In the genomic region with DNA sequence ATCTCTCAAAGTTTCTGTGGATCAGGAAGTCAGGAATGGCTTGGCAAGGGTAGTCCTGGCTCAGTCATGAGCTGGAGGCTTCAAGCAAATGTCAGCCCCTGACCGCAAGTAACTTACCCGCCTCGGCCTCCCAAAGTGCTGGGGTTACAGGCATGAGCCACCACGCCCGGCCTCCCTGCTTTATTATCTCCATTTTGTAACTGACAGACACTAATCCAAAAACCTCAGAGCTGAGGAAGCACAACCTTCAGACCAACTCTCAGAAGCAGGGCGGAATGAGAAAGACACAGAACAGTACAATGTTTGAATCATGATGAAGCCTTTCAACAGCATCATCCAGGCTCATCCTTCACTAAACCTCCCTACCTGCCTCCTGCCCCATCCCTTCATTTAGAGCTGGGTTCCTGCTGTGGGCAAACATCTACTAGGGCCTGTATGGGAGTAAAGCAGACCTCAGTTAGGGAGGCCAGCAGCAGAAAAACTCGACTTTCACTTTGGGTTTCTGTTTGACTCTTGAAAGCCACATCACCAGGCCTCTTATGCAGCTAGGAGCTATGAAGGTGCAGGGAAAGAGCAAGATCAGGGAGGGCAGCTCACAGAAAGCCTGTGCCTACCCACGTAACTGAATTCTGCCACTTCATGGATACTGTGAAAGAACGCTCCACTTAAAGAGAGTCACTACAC, we compare ENCODE assay signal across 10 cellular contexts.
DNase-seq lines count a peak whose midpoint lies in the region; ATAC-seq lines count a peak whose summit lies in the region.
"Had no signal": no experiment of that assay in that cellular context is flagged by ENCODE, and none has a peak within 500 bp of the region (broad histone marks: within the 10 kb centered on the region; RNA-seq: fewer than 3 reads in every experiment).

No MANE protein-coding gene starts in this region.

- H3K4me3 ChIP-seq in CD4-positive, alpha-beta memory T cell (ENCODE audit: low read length in 2 of 2): no peak overlapping the region
- no peak overlapping the region for H3K4me3 ChIP-seq in MG63

- CTCF ChIA-PET in CD4-positive, alpha-beta memory T cell (lab: Charles Lee; ENCODE audit: partially characterized antibody): no interaction called here

- H3K27me3 ChIP-seq in CD4-positive, alpha-beta memory T cell (ENCODE audit: insufficient read depth, low read length): no peaks in the 10 kb centered on the region
- H3K27me3 ChIP-seq in MG63: no peaks in the 10 kb centered on the region
- H3K27me3 ChIP-seq: BE2C had no signal

- peak overlapping the region in 5 of 7 donors; percentile 23 to 88 (median 79) for H3K27ac Mint-ChIP-seq in CD4-positive, alpha-beta memory T cell
- H3K27ac Mint-ChIP-seq in T-helper 17 cell: peak overlapping the region; percentile 27
- H3K27ac Mint-ChIP-seq: activated naive CD8-positive, alpha-beta T cell had no signal

- ATAC-seq in GM19023 (IDR thresholded peaks at IDR 0.05; ENCODE audit: unreplicated experiment) (peak; percentile 87), HG02798 (IDR thresholded peaks at IDR 0.05; ENCODE audit: poor library complexity, unreplicated experiment) (peak; percentile 84), T-helper 17 cell (no peak)

- DNase-seq in CD4-positive, alpha-beta memory T cell: no peak
- DNase-seq in T-helper 17 cell (no peak), MG63 (no peak), DMS79 treated with DMSO at 0.1 percent for 48 hours (lab: John Stamatoyannopoulos, UW) (no peak), ACHN (no peak), C1 segment of cervical spinal cord (lab: John Stamatoyannopoulos, UW) (no peak)
- DNase-seq: BE2C had no signal

- POLR2A ChIA-PET in CD4-positive, alpha-beta memory T cell (lab: Charles Lee; ENCODE audit: partially characterized antibody): no interaction called here

- peaks cover 0 to 2% of the 10 kb centered on the region in 2 donors for H3K27me3 Mint-ChIP-seq in CD4-positive, alpha-beta memory T cell
- peaks cover 10% of the 10 kb centered on the region for H3K27me3 Mint-ChIP-seq in T-helper 17 cell
- H3K27me3 Mint-ChIP-seq: activated naive CD8-positive, alpha-beta T cell had no signal

- in situ Hi-C loops in ACHN (cut with HindIII; ENCODE audit: low pct_ligation_motif_present, low pct_unique_long_range_greater_than_20kb, low sequenced_read_pairs): no loop called here

- intact Hi-C loops in CD4-positive, alpha-beta memory T cell (cut with micrococcal nuclease): no loop called here

- H3K27ac ChIP-seq in CD4-positive, alpha-beta memory T cell (ENCODE audit: low read depth, low read length): no peak overlapping the region

- H3K36me3 ChIP-seq in CD4-positive, alpha-beta memory T cell (ENCODE audit: insufficient read depth, low read length): no peaks in the 10 kb centered on the region
- H3K36me3 ChIP-seq in MG63: no peaks in the 10 kb centered on the region
- H3K36me3 ChIP-seq: BE2C had no signal

- H3K9me3 Mint-ChIP-seq in CD4-positive, alpha-beta memory T cell: no peaks in the 10 kb centered on the region

- peaks cover 9 to 22% (median 16%) of the 10 kb centered on the region in 4 donors for H3K4me1 Mint-ChIP-seq in CD4-positive, alpha-beta memory T cell
- H3K4me1 Mint-ChIP-seq in T-helper 17 cell: peaks cover 9% of the 10 kb centered on the region

- no peaks in the 10 kb centered on the region for H3K9me3 ChIP-seq in CD4-positive, alpha-beta memory T cell (ENCODE audit: control insufficient read depth in 1 of 2, low read length in 2 of 2)
- H3K9me3 ChIP-seq in T-helper 17 cell (ENCODE audit: control insufficient read depth, low read length, poor library complexity, severe bottlenecking): no peaks in the 10 kb centered on the region
- H3K9me3 ChIP-seq in MG63: no peaks in the 10 kb centered on the region
- H3K9me3 ChIP-seq: BE2C had no signal

- H3K4me1 ChIP-seq in CD4-positive, alpha-beta memory T cell (ENCODE audit: insufficient read depth, low read length): no peaks in the 10 kb centered on the region
- H3K4me1 ChIP-seq: BE2C had no signal

- H3K36me3 Mint-ChIP-seq in CD4-positive, alpha-beta memory T cell: no peaks in the 10 kb centered on the region
- H3K36me3 Mint-ChIP-seq in T-helper 17 cell (ENCODE audit: low read depth): peaks cover 4% of the 10 kb centered on the region
- H3K36me3 Mint-ChIP-seq: activated naive CD8-positive, alpha-beta T cell had no signal

- peak overlapping the region in 5 of 8 donors; percentile 22 to 66 (median 35) for H3K4me3 Mint-ChIP-seq in CD4-positive, alpha-beta memory T cell
- H3K4me3 Mint-ChIP-seq in T-helper 17 cell: peak overlapping the region; percentile 28
- H3K4me3 Mint-ChIP-seq: activated naive CD8-positive, alpha-beta T cell had no signal
